In the genomic region with DNA sequence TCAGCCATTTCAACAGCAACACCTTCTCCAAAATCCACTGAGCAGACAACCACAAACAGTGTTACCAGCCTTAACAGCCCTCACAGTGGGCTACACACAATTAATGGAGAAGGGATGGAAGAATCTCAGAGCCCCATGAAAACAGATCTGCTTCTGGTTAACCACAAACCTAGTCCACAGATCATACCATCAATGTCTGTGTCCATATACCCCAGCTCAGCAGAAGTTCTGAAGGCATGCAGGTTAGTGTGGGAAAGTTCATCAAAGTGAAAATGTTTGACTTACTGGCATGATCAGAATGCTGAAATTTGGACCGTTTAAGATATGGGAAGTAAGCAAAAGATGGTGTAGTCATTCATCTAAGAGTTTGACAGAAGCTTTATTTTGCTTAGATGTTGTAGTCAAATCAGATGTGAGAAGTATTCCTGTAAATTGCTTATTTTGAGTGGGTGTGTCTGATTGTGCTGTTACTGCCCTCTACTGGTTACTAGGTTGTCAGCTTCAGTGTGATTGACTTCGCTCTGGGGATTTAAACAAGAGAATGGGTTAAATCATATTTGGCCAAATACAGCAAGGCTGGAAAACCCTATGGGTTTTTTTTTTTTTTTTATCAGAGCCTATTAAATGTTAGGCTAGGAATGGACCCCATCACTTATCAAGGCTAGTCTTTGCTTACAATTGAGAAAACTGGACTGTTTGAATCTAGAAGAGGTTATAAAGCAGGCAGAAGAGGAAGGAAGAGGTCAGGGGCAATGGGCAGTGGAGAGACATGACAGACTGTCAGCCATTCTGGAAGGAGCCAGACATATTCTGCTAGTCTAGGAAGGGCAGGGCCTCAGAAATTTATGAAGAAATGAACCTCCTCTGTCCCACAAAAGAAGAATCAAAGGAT, we compare ENCODE assay signal across 8 cellular contexts.
DNase-seq lines count a peak whose midpoint lies in the region; ATAC-seq, FAIRE-seq and TF ChIP-seq lines count a peak whose summit lies in the region.

No MANE protein-coding gene starts in this region.

- in situ Hi-C loops in HepG2 (cut with HindIII; ENCODE audit: extremely low pct_ligation_motif_present, low pct_unique_long_range_greater_than_20kb): no loop called here

- H3K4me3 ChIP-seq in HFF-Myc (replicated peaks; ENCODE audit: low read depth, low read length) (no peak overlapping the region), OCI-LY3 (ENCODE audit: low read length) (no peak overlapping the region), HepG2 (replicated peaks in 1 of 3; ENCODE audit: insufficient read depth in 1 of 3, low read depth in 2 of 3, low read length in 3 of 3) (no peak overlapping the region), aorta (ENCODE audit: low read length in 2 of 2) (no peak overlapping the region)

- H3K79me2 ChIP-seq in OCI-LY3 (ENCODE audit: low read length): peaks cover 12% of the 10 kb centered on the region
- H3K79me2 ChIP-seq in HepG2 (ENCODE audit: insufficient read depth, low read length): no peaks in the 10 kb centered on the region

- H3K27me3 ChIP-seq in OCI-LY3 (ENCODE audit: low read depth, low read length): no peaks in the 10 kb centered on the region
- no peaks in the 10 kb centered on the region for H3K27me3 ChIP-seq in HepG2 (ENCODE audit: control insufficient read depth in 1 of 2, insufficient read depth in 2 of 2, low read length in 2 of 2)
- H3K27me3 ChIP-seq in aorta (ENCODE audit: control insufficient read depth in 1 of 2, insufficient read depth in 2 of 2, low read length in 1 of 2): no peaks in the 10 kb centered on the region

- FAIRE-seq in HepG2 (lab: Jason Lieb, UNC): peak; percentile 46

- H3K36me3 ChIP-seq in OCI-LY3 (replicated peaks; ENCODE audit: low read depth, low read length) (no peaks in the 10 kb centered on the region), HepG2 (replicated peaks in 1 of 2; ENCODE audit: control insufficient read depth in 1 of 2, insufficient read depth in 2 of 2, low read length in 2 of 2) (peaks cover 2 to 20% of the 10 kb centered on the region in 2 experiments; a peak in 3 of 5 replicates), aorta (ENCODE audit: control insufficient read depth in 1 of 2, insufficient read depth in 2 of 2, low read length in 1 of 2) (peaks cover 3 to 5% of the 10 kb centered on the region in 2 donors)

- peak; percentile 50 for TF ChIP-seq CTCF in HFF-Myc (IDR thresholded peaks at IDR 0.05; ENCODE audit: low read depth, low read length, missing control alignments)
- TF ChIP-seq CTCF in OCI-LY3 (IDR thresholded peaks at IDR 0.05; ENCODE audit: low read depth, low read length): peak; percentile 69
- TF ChIP-seq CTCF in HepG2 (CRISPR knock-in tag; IDR thresholded peaks at IDR 0.05): peak; percentile 46

- ATAC-seq in HepG2: peak; percentile 41; the same call in 2 of the 3 replicates
- ATAC-seq in aorta (ENCODE audit: low FRiP score): peak; percentile 72

- DNase-seq in NCI-H2196 (lab: John Stamatoyannopoulos, UW; ENCODE audit: unreplicated experiment) (peak; percentile 37), NCI-H2196 treated with DMSO at 0.1 percent for 48 hours (lab: John Stamatoyannopoulos, UW; ENCODE audit: unreplicated experiment) (no peak), HFF-Myc (ENCODE audit: extremely low read depth, low read depth) (peak; percentile 14), caudate nucleus (lab: John Stamatoyannopoulos, UW) (peak in 5 of 61 donors; percentile 0 to 25 (median 1)), HepG2 (ENCODE audit: low spot score) (peak; percentile 12), aorta (no peak), LoVo (ENCODE audit: low spot score) (no peak)

- H4K20me1 ChIP-seq in OCI-LY3 (ENCODE audit: insufficient read depth, low read length): peaks cover 5% of the 10 kb centered on the region; the same call in 1 of the 2 replicates
- no peaks in the 10 kb centered on the region for H4K20me1 ChIP-seq in HepG2 (ENCODE audit: insufficient read depth, low read length)

- intact Hi-C loops in HepG2 (cut with micrococcal nuclease; ENCODE audit: unreplicated experiment) (no loop called here), aorta (cut with DNase I) (no loop called here)

- 44% methylated on average over 2 of the region's 2 CpGs for WGBS in HepG2 (ENCODE audit: low lambda C conversion rate)
- WGBS in aorta, 2 donors: 8 to 29% methylated on average over 2 of the region's 2 CpGs

- H3K4me2 ChIP-seq in OCI-LY3 (ENCODE audit: low read length) (no peak overlapping the region), HepG2 (ENCODE audit: low read depth, low read length) (no peak overlapping the region)

- CTCF ChIA-PET in HepG2 (lab: Yijun Ruan, JAX; ENCODE audit: low intra/inter-chr PET ratio, low total read pairs): no interaction called here

- H3K27ac ChIP-seq in OCI-LY3 (ENCODE audit: low read length) (peak overlapping the region; percentile 24; the same call in 1 of the 2 replicates), caudate nucleus (ENCODE audit: low read depth, low read length) (peak overlapping the region; percentile 3), HepG2 (ENCODE audit: extremely low read length, insufficient read depth, low read length) (no peak overlapping the region), aorta (ENCODE audit: low read depth in 1 of 2, low read length in 2 of 2) (no peak overlapping the region)

- POLR2A ChIA-PET in HepG2 (lab: Yijun Ruan, JAX): no interaction called here

- H2AFZ ChIP-seq in OCI-LY3 (ENCODE audit: low read depth, low read length) (no peak overlapping the region), HepG2 (ENCODE audit: low read length) (no peak overlapping the region)

- BruUV-seq in HepG2 (replicated peaks; lab: Mats Ljungman, UMichigan): TSS peak; percentile 15

- H3K4me1 ChIP-seq in OCI-LY3 (ENCODE audit: low read length): peaks cover 22% of the 10 kb centered on the region
- no peaks in the 10 kb centered on the region for H3K4me1 ChIP-seq in HepG2 (ENCODE audit: insufficient read depth, low read length)
- H3K4me1 ChIP-seq in aorta (ENCODE audit: control insufficient read depth in 1 of 2, insufficient read depth in 2 of 2, low read length in 2 of 2): no peaks in the 10 kb centered on the region

- no peak for TF ChIP-seq EP300 in HepG2 (IDR thresholded peaks at IDR 0.05; ENCODE audit: low read depth in 2 of 2, low read length in 2 of 2)
- TF ChIP-seq EP300 in HepG2 (CRISPR knock-in tag; IDR thresholded peaks at IDR 0.05; ENCODE audit: borderline replicate concordance): no peak

- H3K9me3 ChIP-seq in OCI-LY3 (ENCODE audit: insufficient read depth, low read length) (no peaks in the 10 kb centered on the region), HepG2 (ENCODE audit: low read length) (no peaks in the 10 kb centered on the region), aorta (ENCODE audit: control insufficient read depth, low read length) (no peaks in the 10 kb centered on the region)

- TF ChIP-seq RAD21 in HepG2 (CRISPR knock-in tag; IDR thresholded peaks at IDR 0.05): no peak

- no peak for TF ChIP-seq POLR2A in HepG2 (IDR thresholded peaks at IDR 0.05; ENCODE audit: insufficient read depth in 1 of 2, low read depth in 2 of 2, low read length in 2 of 2)

- H3K9ac ChIP-seq in OCI-LY3 (ENCODE audit: low read length) (no peak overlapping the region), HepG2 (ENCODE audit: insufficient read depth, low read depth, low read length) (no peak overlapping the region)

TF ChIP-seq in HepG2, 621 proteins besides CTCF, POLR2A, EP300 and RAD21:
- TF ChIP-seq SMC3 (IDR thresholded peaks at IDR 0.05; ENCODE audit: low read length) (peak; percentile 11; the same call in 1 of the 2 replicates), STAG1 (CRISPR knock-in tag; IDR thresholded peaks at IDR 0.05) (peak; percentile 60), NFKBIZ (CRISPR knock-in tag; IDR thresholded peaks at IDR 0.05) (no peak), ZBTB25 (CRISPR knock-in tag; IDR thresholded peaks at IDR 0.05) (no peak), ZNF652 (CRISPR knock-in tag; IDR thresholded peaks at IDR 0.05; ENCODE audit: borderline replicate concordance, low read depth) (0 out of 2 replicates have a peak, but pooled peaks have one; percentile 32)

Comparison
In these comparisons a context has a peak if more than half of its experiments do, and no peak if none do; other contexts are left out.
1. DNase-seq: peak in NCI-H2196 (single experiment), HFF-Myc (single experiment) and HepG2 (single experiment); none in NCI-H2196 treated with DMSO at 0.1 percent for 48 hours (single experiment), aorta (0 of 2) and LoVo (single experiment).
2. H3K27ac ChIP-seq: peak in OCI-LY3 (single experiment) and caudate nucleus (single experiment); none in HepG2 (single experiment) and aorta (0 of 2).
3. Peak in every context shown above with its lines, with median percentiles within 50 percentile points of each other: CTCF ChIP-seq.